Comparison of ENCODE assay signal across 12 cellular contexts in the genomic region with DNA sequence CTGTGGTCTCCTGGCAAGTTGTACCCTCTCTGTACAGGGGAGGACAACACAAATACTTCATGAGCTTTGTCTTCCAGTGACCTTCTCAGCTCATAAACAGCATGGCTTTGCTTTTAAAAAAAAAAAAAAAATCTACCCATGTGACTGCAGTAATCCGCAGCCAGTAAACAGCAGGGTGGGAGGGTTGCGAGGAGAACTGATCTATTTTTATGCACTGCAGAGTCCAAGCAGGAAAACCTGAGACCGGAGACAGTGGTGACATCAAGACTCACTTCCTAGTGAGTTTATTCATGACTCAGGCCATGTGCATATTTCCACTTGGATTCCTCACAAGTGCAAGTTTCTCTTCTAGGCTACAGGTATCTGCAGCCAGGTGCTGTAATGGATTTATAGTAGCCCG.
DNase-seq lines count a peak whose midpoint lies in the region; ATAC-seq and TF ChIP-seq lines count a peak whose summit lies in the region.
"Had no signal": no experiment of that assay in that cellular context is flagged by ENCODE, and none has a peak within 500 bp of the region (broad histone marks: within the 10 kb centered on the region; RNA-seq: fewer than 3 reads in every experiment).

No MANE protein-coding gene starts in this region.

- no peaks in the 10 kb centered on the region for H3K4me1 ChIP-seq in right lobe of liver
- H3K4me1 ChIP-seq: foreskin keratinocyte had no signal

- DNase-seq in DMS53 (lab: John Stamatoyannopoulos, UW) (peak; percentile 85), NCI-H2029 treated with DMSO at 0.1 percent for 48 hours (lab: John Stamatoyannopoulos, UW) (peak; percentile 82), choroid plexus epithelial cell (ENCODE audit: low read depth) (peak; percentile 92), right lobe of liver (no peak), superior temporal gyrus (ENCODE audit: extremely low spot score) (no peak)
- DNase-seq: activated CD8-positive, alpha-beta memory T cell treated with anti-CD3 and anti-CD28 coated beads for 24 hours; CD8-positive, alpha-beta memory T cell; transverse colon had no signal

- H3K9me3 ChIP-seq in right lobe of liver, result no peaks in the 10 kb centered on the region
- H3K9me3 ChIP-seq: transverse colon had no signal

- no peak overlapping the region for H3K27ac ChIP-seq in right lobe of liver
- H3K27ac ChIP-seq: foreskin keratinocyte, transverse colon had no signal

- no peak overlapping the region for H3K4me3 ChIP-seq in choroid plexus epithelial cell (ENCODE audit: low read depth, low read length)
- H3K4me3 ChIP-seq in right lobe of liver, result no peak overlapping the region
- H3K4me3 ChIP-seq: transverse colon had no signal

- 68% methylated on average over 3 of the region's 4 CpGs for WGBS in right lobe of liver (ENCODE audit: insufficient coverage, low coverage, low lambda C conversion rate, missing lambda C conversion rate)

- no peaks in the 10 kb centered on the region for H3K27me3 ChIP-seq in right lobe of liver
- H3K27me3 ChIP-seq: foreskin keratinocyte, transverse colon had no signal

- TF ChIP-seq POLR2A in right lobe of liver (IDR thresholded peaks at IDR 0.05), result no peak

- peak; percentile 67 to 92 (median 85) for ATAC-seq in right lobe of liver
- ATAC-seq in HG03342 (IDR thresholded peaks at IDR 0.05; ENCODE audit: unreplicated experiment), result no peak
- no peak for ATAC-seq in GM21526 (IDR thresholded peaks at IDR 0.05; ENCODE audit: low FRiP score, unreplicated experiment)
- ATAC-seq in GM19324 (IDR thresholded peaks at IDR 0.05; ENCODE audit: low FRiP score, unreplicated experiment), result no peak
- ATAC-seq: foreskin keratinocyte had no signal

- TF ChIP-seq CTCF in choroid plexus epithelial cell (conservative IDR thresholded peaks at IDR 0.05; ENCODE audit: low read depth, low read length), result no peak
- TF ChIP-seq CTCF in right lobe of liver (IDR thresholded peaks at IDR 0.05), result no peak

- intact Hi-C loops in right lobe of liver (cut with DNase I), result no loop called here

- peaks cover 0 to 2% (median 0%) of the 10 kb centered on the region in 4 donors for H3K36me3 ChIP-seq in right lobe of liver

Comparison
In these comparisons a context has a peak if more than half of its experiments do, and no peak if none do; other contexts are left out.
1. DNase-seq: peak in DMS53 (single experiment), NCI-H2029 treated with DMSO at 0.1 percent for 48 hours (single experiment) and choroid plexus epithelial cell (single experiment); none in right lobe of liver (0 of 3) and superior temporal gyrus (single experiment).
2. ATAC-seq: peak in right lobe of liver (4 of 4); none in HG03342 (single experiment), GM21526 (single experiment) and GM19324 (single experiment).